In the genomic region with DNA sequence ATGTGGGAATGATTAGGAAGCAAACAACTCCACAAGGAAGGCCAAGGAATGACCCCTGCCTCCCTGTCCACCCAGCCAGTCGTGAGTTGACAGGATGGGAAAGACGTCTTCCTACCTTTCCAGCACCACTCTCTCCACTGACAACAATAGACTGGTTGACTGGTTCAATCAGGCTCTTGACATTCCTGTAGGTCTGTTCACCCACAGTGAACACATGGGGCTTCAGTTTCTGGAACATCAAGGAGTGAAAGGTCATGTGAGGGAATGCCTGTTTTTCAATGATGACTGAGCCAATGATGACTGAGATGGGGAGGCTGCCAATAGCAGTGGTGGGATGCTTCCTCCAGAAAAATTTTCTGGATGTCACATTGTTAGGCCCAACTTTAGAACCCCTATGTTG, we compare ENCODE assay signal across 18 cellular contexts. TPM values are rescaled to one million over a fixed set of nuclear protein-coding genes. Genes with fewer than 3 reads are reported as not detected.
DNase-seq lines count a peak whose midpoint lies in the region; ATAC-seq and TF ChIP-seq lines count a peak whose summit lies in the region.
"Had no signal": no experiment of that assay in that cellular context is flagged by ENCODE, and none has a peak within 500 bp of the region (broad histone marks: within the 10 kb centered on the region; RNA-seq: fewer than 3 reads in every experiment).

No MANE protein-coding gene starts in this region.

- H3K4ac ChIP-seq in mesenchymal stem cell (ENCODE audit: low read depth in 1 of 2, low read length in 2 of 2) = no peak overlapping the region

- no peak overlapping the region for H3K4me3 ChIP-seq in mesenchymal stem cell (ENCODE audit: insufficient read depth in 1 of 2, low read depth in 1 of 2, low read length in 2 of 2)
- H3K4me3 ChIP-seq: BLaER1, psoas muscle, smooth muscle cell had no signal

- no peak overlapping the region for H2AFZ ChIP-seq in mesenchymal stem cell (ENCODE audit: low read depth, low read length)

- no peak overlapping the region for H2BK15ac ChIP-seq in mesenchymal stem cell (ENCODE audit: low read depth, poor library complexity, severe bottlenecking)

- H3K4me1 ChIP-seq in mesenchymal stem cell (ENCODE audit: control insufficient read depth, insufficient read depth, low read depth, low read length) = peaks cover 4% of the 10 kb centered on the region
- H3K4me1 ChIP-seq: BLaER1, psoas muscle had no signal

- no peak overlapping the region for H3K4me2 ChIP-seq in mesenchymal stem cell (ENCODE audit: low read length, poor library complexity, severe bottlenecking)
- H3K4me2 ChIP-seq: BLaER1, smooth muscle cell had no signal

- H3K18ac ChIP-seq in mesenchymal stem cell (ENCODE audit: low read depth in 1 of 2, low read length in 2 of 2) = no peak overlapping the region

- H3K4me1 Mint-ChIP-seq in activated CD8-positive, alpha-beta memory T cell treated with anti-CD3 and anti-CD28 coated beads, Interleukin-2, amount 10 ng/mL, durations not matched to agents 7 days and 5 days = peaks cover 21% of the 10 kb centered on the region
- H3K4me1 Mint-ChIP-seq in HFFc6 (ENCODE audit: low read depth) = peaks cover 37% of the 10 kb centered on the region
- H3K4me1 Mint-ChIP-seq in activated naive CD8-positive, alpha-beta T cell treated with anti-CD3 and anti-CD28 coated beads, Interleukin-2, amount 50 U/mL, for 24 hours = peaks cover 28% of the 10 kb centered on the region
- peaks cover 31% of the 10 kb centered on the region for H3K4me1 Mint-ChIP-seq in activated T-helper 1 cell treated with anti-CD3 and anti-CD28 coated beads, Interleukin-12 subunit alpha, Interleukin-12 subunit beta, Interleukin-2, Interleukin-4 antibody, amounts not matched to agents 30 ng/mL and 10 ng/mL and 1 ng/mL, durations not matched to agents 14 hours and 24 hours and 36 hours (ENCODE audit: low read depth)

- no peaks in the 10 kb centered on the region for H3K27me3 Mint-ChIP-seq in activated CD8-positive, alpha-beta memory T cell treated with anti-CD3 and anti-CD28 coated beads, Interleukin-2, amount 10 ng/mL, durations not matched to agents 7 days and 5 days
- no peaks in the 10 kb centered on the region for H3K27me3 Mint-ChIP-seq in HFFc6 (ENCODE audit: insufficient read depth)
- no peaks in the 10 kb centered on the region for H3K27me3 Mint-ChIP-seq in activated naive CD8-positive, alpha-beta T cell treated with anti-CD3 and anti-CD28 coated beads, Interleukin-2, amount 50 U/mL, for 24 hours
- H3K27me3 Mint-ChIP-seq in activated T-helper 1 cell treated with anti-CD3 and anti-CD28 coated beads, Interleukin-12 subunit alpha, Interleukin-12 subunit beta, Interleukin-2, Interleukin-4 antibody, amounts not matched to agents 30 ng/mL and 10 ng/mL and 1 ng/mL, durations not matched to agents 14 hours and 24 hours and 36 hours (ENCODE audit: insufficient read depth) = no peaks in the 10 kb centered on the region

- no peaks in the 10 kb centered on the region for H3K9me3 Mint-ChIP-seq in activated CD8-positive, alpha-beta memory T cell treated with anti-CD3 and anti-CD28 coated beads, Interleukin-2, amount 10 ng/mL, durations not matched to agents 7 days and 5 days (ENCODE audit: low read depth)
- H3K9me3 Mint-ChIP-seq in HFFc6 = no peaks in the 10 kb centered on the region
- H3K9me3 Mint-ChIP-seq in activated naive CD8-positive, alpha-beta T cell treated with anti-CD3 and anti-CD28 coated beads, Interleukin-2, amount 50 U/mL, for 24 hours = no peaks in the 10 kb centered on the region
- H3K9me3 Mint-ChIP-seq in activated T-helper 1 cell treated with anti-CD3 and anti-CD28 coated beads, Interleukin-12 subunit alpha, Interleukin-12 subunit beta, Interleukin-2, Interleukin-4 antibody, amounts not matched to agents 30 ng/mL and 10 ng/mL and 1 ng/mL, durations not matched to agents 14 hours and 24 hours and 36 hours = no peaks in the 10 kb centered on the region

- H3K4me3 Mint-ChIP-seq in activated CD8-positive, alpha-beta memory T cell treated with anti-CD3 and anti-CD28 coated beads, Interleukin-2, amount 10 ng/mL, durations not matched to agents 7 days and 5 days = no peak overlapping the region
- H3K4me3 Mint-ChIP-seq in HFFc6 = no peak overlapping the region; the same call in 1 of the 2 replicates
- peak overlapping the region; percentile 47 for H3K4me3 Mint-ChIP-seq in activated naive CD8-positive, alpha-beta T cell treated with anti-CD3 and anti-CD28 coated beads, Interleukin-2, amount 50 U/mL, for 24 hours
- H3K4me3 Mint-ChIP-seq in activated T-helper 1 cell treated with anti-CD3 and anti-CD28 coated beads, Interleukin-12 subunit alpha, Interleukin-12 subunit beta, Interleukin-2, Interleukin-4 antibody, amounts not matched to agents 30 ng/mL and 10 ng/mL and 1 ng/mL, durations not matched to agents 14 hours and 24 hours and 36 hours = no peak overlapping the region

- H4K8ac ChIP-seq in mesenchymal stem cell (ENCODE audit: low read length) = no peak overlapping the region

- intact Hi-C loops in activated T-helper 1 cell treated with anti-CD3 and anti-CD28 coated beads, Interleukin-12 subunit alpha, Interleukin-12 subunit beta, Interleukin-2, Interleukin-4 antibody, amounts not matched to agents 30 ng/mL and 10 ng/mL and 1 ng/mL, durations not matched to agents 14 hours and 24 hours and 36 hours (cut with micrococcal nuclease) = no loop called here

- no peak overlapping the region for H3K27ac Mint-ChIP-seq in activated CD8-positive, alpha-beta memory T cell treated with anti-CD3 and anti-CD28 coated beads, Interleukin-2, amount 10 ng/mL, durations not matched to agents 7 days and 5 days
- H3K27ac Mint-ChIP-seq in HFFc6 = peak overlapping the region; percentile 76
- H3K27ac Mint-ChIP-seq in activated naive CD8-positive, alpha-beta T cell treated with anti-CD3 and anti-CD28 coated beads, Interleukin-2, amount 50 U/mL, for 24 hours = peak overlapping the region; percentile 92
- H3K27ac Mint-ChIP-seq in activated T-helper 1 cell treated with anti-CD3 and anti-CD28 coated beads, Interleukin-12 subunit alpha, Interleukin-12 subunit beta, Interleukin-2, Interleukin-4 antibody, amounts not matched to agents 30 ng/mL and 10 ng/mL and 1 ng/mL, durations not matched to agents 14 hours and 24 hours and 36 hours = no peak overlapping the region

- DNase-seq in activated CD8-positive, alpha-beta memory T cell treated with anti-CD3 and anti-CD28 coated beads, Interleukin-2, amount 10 ng/mL, durations not matched to agents 7 days and 5 days = peak; percentile 31
- DNase-seq in activated CD8-positive, alpha-beta memory T cell treated with anti-CD3 and anti-CD28 coated beads, Interleukin-2, amount 50 U/mL, for 4 hours = no peak
- DNase-seq in HFFc6 = no peak
- no peak for DNase-seq in activated naive CD8-positive, alpha-beta T cell treated with anti-CD3 and anti-CD28 coated beads, Interleukin-2, amount 50 U/mL, for 24 hours
- no peak for DNase-seq in mesenchymal stem cell
- no peak for DNase-seq in activated T-helper 1 cell treated with anti-CD3 and anti-CD28 coated beads, Interleukin-12 subunit alpha, Interleukin-12 subunit beta, Interleukin-2, Interleukin-4 antibody, amounts not matched to agents 30 ng/mL and 10 ng/mL and 1 ng/mL, durations not matched to agents 14 hours and 24 hours and 36 hours (ENCODE audit: low spot score)
- no peak for DNase-seq in dermis blood vessel endothelial cell
- no peak for DNase-seq in germinal center (ENCODE audit: low spot score)
- DNase-seq: activated CD4-positive, alpha-beta T cell treated with anti-CD3 and anti-CD28 coated beads, Interleukin-2, amount 50 U/mL, for 1 hour; hypothalamus; NCI-H1417; NCI-H526; psoas muscle; SHP77 treated with DMSO at 0.1 percent for 48 hours; stimulated activated CD4-positive, alpha-beta T cell treated with anti-CD3 and anti-CD28 coated beads, Interleukin-4, amount 100 ng/mL, for 1 hour; T-helper 1 cell had no signal

- H3K36me3 Mint-ChIP-seq in activated CD8-positive, alpha-beta memory T cell treated with anti-CD3 and anti-CD28 coated beads, Interleukin-2, amount 10 ng/mL, durations not matched to agents 7 days and 5 days = peaks cover 57% of the 10 kb centered on the region
- peaks cover 40% of the 10 kb centered on the region for H3K36me3 Mint-ChIP-seq in HFFc6 (ENCODE audit: low read depth)
- peaks cover 62% of the 10 kb centered on the region for H3K36me3 Mint-ChIP-seq in activated naive CD8-positive, alpha-beta T cell treated with anti-CD3 and anti-CD28 coated beads, Interleukin-2, amount 50 U/mL, for 24 hours (ENCODE audit: low read depth)
- peaks cover 43% of the 10 kb centered on the region for H3K36me3 Mint-ChIP-seq in activated T-helper 1 cell treated with anti-CD3 and anti-CD28 coated beads, Interleukin-12 subunit alpha, Interleukin-12 subunit beta, Interleukin-2, Interleukin-4 antibody, amounts not matched to agents 30 ng/mL and 10 ng/mL and 1 ng/mL, durations not matched to agents 14 hours and 24 hours and 36 hours (ENCODE audit: low read depth)

- no peak for ATAC-seq in activated CD8-positive, alpha-beta memory T cell treated with anti-CD3 and anti-CD28 coated beads, Interleukin-2, amount 10 ng/mL, durations not matched to agents 7 days and 5 days
- no peak for ATAC-seq in activated naive CD8-positive, alpha-beta T cell treated with anti-CD3 and anti-CD28 coated beads, Interleukin-2, amount 50 U/mL, for 24 hours
- ATAC-seq: psoas muscle had no signal

- no peak overlapping the region for H2AK5ac ChIP-seq in mesenchymal stem cell (ENCODE audit: low read length, severe bottlenecking)

- H2BK120ac ChIP-seq in mesenchymal stem cell (ENCODE audit: low read depth, low read length) = no peak overlapping the region

- no peak overlapping the region for H3K23ac ChIP-seq in mesenchymal stem cell (ENCODE audit: low read length in 2 of 2)

- H3K9ac ChIP-seq in mesenchymal stem cell (ENCODE audit: low read length) = peak overlapping the region; percentile 14
- H3K9ac ChIP-seq: BLaER1 had no signal

- peaks cover 44 to 66% of the 10 kb centered on the region in 2 experiments for H3K36me3 ChIP-seq in mesenchymal stem cell (ENCODE audit: control insufficient read depth in 1 of 2, insufficient read depth in 2 of 2, low read depth in 1 of 2, low read length in 2 of 2)

- no peaks in the 10 kb centered on the region for H3K27me3 ChIP-seq in mesenchymal stem cell (ENCODE audit: control insufficient read depth in 1 of 2, insufficient read depth in 1 of 2, low read length in 2 of 2)
- H3K27me3 ChIP-seq: BLaER1 had no signal

- no peak for TF ChIP-seq CTCF in HFFc6 (IDR thresholded peaks at IDR 0.05)

- H3K14ac ChIP-seq in mesenchymal stem cell (ENCODE audit: low read length in 2 of 2) = no peak overlapping the region

- H2BK5ac ChIP-seq in mesenchymal stem cell (ENCODE audit: low read depth, low read length, poor library complexity, severe bottlenecking) = no peak overlapping the region

- no peaks in the 10 kb centered on the region for H3K9me3 ChIP-seq in mesenchymal stem cell (ENCODE audit: control insufficient read depth, low read length)
- H3K9me3 ChIP-seq: BLaER1, psoas muscle had no signal

- H4K91ac ChIP-seq in mesenchymal stem cell (ENCODE audit: low read length) = no peak overlapping the region

- no peak overlapping the region for H3K27ac ChIP-seq in mesenchymal stem cell (ENCODE audit: low read length, poor library complexity, severe bottlenecking)
- H3K27ac ChIP-seq: BLaER1, psoas muscle had no signal

- peaks cover 31% of the 10 kb centered on the region for H3K79me1 ChIP-seq in mesenchymal stem cell (replicated peaks; ENCODE audit: low read length, poor library complexity, severe bottlenecking)

- CTCF ChIA-PET in activated CD8-positive, alpha-beta memory T cell treated with anti-CD3 and anti-CD28 coated beads, Interleukin-2, amount 10 ng/mL, durations not matched to agents 7 days and 5 days (lab: Charles Lee) = no interaction called here

- H2BK12ac ChIP-seq in mesenchymal stem cell (ENCODE audit: low read length in 2 of 2) = no peak overlapping the region

- WGBS in mesenchymal stem cell = 88% methylated on average over 2 of the region's 2 CpGs

RNA-seq across cellular contexts. Expression of a gene that starts 9.6 kb away (rescaled TPM):
- 100 to 1,000 TPM; 140 to 161 TPM for total RNA-seq in activated CD8-positive, alpha-beta memory T cell treated with anti-CD3 and anti-CD28 coated beads, Interleukin-2, amount 10 ng/mL, durations not matched to agents 7 days and 5 days
- 10 to 100 TPM; 32.4 to 45.9 (median 38.4) TPM for total RNA-seq in HFFc6 (2021; fragmentation: NEBNext Ultra II Directional; extraction: Animal tissue kit (Norgen Biotek cat#: 25700))
- polyA plus RNA-seq in mesenchymal stem cell (2013, experiment 1 of 2) = 18.2 TPM
- polyA plus RNA-seq in mesenchymal stem cell (2013, experiment 2 of 2) = 16.6 TPM
- total RNA-seq in activated T-helper 1 cell treated with anti-CD3 and anti-CD28 coated beads, Interleukin-12 subunit alpha, Interleukin-12 subunit beta, Interleukin-2, Interleukin-4 antibody, amounts not matched to agents 30 ng/mL and 10 ng/mL and 1 ng/mL, durations not matched to agents 14 hours and 24 hours and 36 hours = 159 and 165 TPM in 2 replicates
- total RNA-seq in dermis blood vessel endothelial cell = 54.8 and 64.0 TPM in 2 replicates

RNA-seq across cellular contexts. Expression of a gene that starts 9.7 kb away (rescaled TPM):
- total RNA-seq in activated CD8-positive, alpha-beta memory T cell treated with anti-CD3 and anti-CD28 coated beads, Interleukin-2, amount 10 ng/mL, durations not matched to agents 7 days and 5 days = 10 to 100 TPM in 1 of 2 experiments, 1 to 10 TPM in 1; 9.6 to 17.4 TPM
- total RNA-seq in HFFc6 (2021; fragmentation: NEBNext Ultra II Directional; extraction: Animal tissue kit (Norgen Biotek cat#: 25700)) = 10 to 100 TPM; 12.0 to 15.1 (median 12.5) TPM
- 7.2 TPM for polyA plus RNA-seq in mesenchymal stem cell (2013, experiment 1 of 2)
- 8.0 TPM for polyA plus RNA-seq in mesenchymal stem cell (2013, experiment 2 of 2)
- 29.4 and 30.8 TPM in 2 replicates for total RNA-seq in activated T-helper 1 cell treated with anti-CD3 and anti-CD28 coated beads, Interleukin-12 subunit alpha, Interleukin-12 subunit beta, Interleukin-2, Interleukin-4 antibody, amounts not matched to agents 30 ng/mL and 10 ng/mL and 1 ng/mL, durations not matched to agents 14 hours and 24 hours and 36 hours
- 3.9 and 14.6 TPM in 2 replicates for total RNA-seq in dermis blood vessel endothelial cell

RNA-seq across cellular contexts. Expression of a gene that starts 19.6 kb away (rescaled TPM):
- total RNA-seq in activated CD8-positive, alpha-beta memory T cell treated with anti-CD3 and anti-CD28 coated beads, Interleukin-2, amount 10 ng/mL, durations not matched to agents 7 days and 5 days = 100 to 1,000 TPM in 1 of 2 experiments, 10 to 100 TPM in 1; 96.5 to 113 TPM
- total RNA-seq in HFFc6 (2021; fragmentation: NEBNext Ultra II Directional; extraction: Animal tissue kit (Norgen Biotek cat#: 25700)) = 10 to 100 TPM; 53.1 to 62.8 (median 54.2) TPM
- polyA plus RNA-seq in mesenchymal stem cell (2013, experiment 1 of 2) = 66.8 TPM
- 68.1 TPM for polyA plus RNA-seq in mesenchymal stem cell (2013, experiment 2 of 2)
- total RNA-seq in activated T-helper 1 cell treated with anti-CD3 and anti-CD28 coated beads, Interleukin-12 subunit alpha, Interleukin-12 subunit beta, Interleukin-2, Interleukin-4 antibody, amounts not matched to agents 30 ng/mL and 10 ng/mL and 1 ng/mL, durations not matched to agents 14 hours and 24 hours and 36 hours = 77.1 and 80.9 TPM in 2 replicates
- 45.6 and 48.1 TPM in 2 replicates for total RNA-seq in dermis blood vessel endothelial cell

RNA-seq across cellular contexts. Expression of a gene that starts 38.6 kb away (rescaled TPM):
- 10 to 100 TPM; 34.3 to 45.8 TPM for total RNA-seq in activated CD8-positive, alpha-beta memory T cell treated with anti-CD3 and anti-CD28 coated beads, Interleukin-2, amount 10 ng/mL, durations not matched to agents 7 days and 5 days
- total RNA-seq in HFFc6 (2021; fragmentation: NEBNext Ultra II Directional; extraction: Animal tissue kit (Norgen Biotek cat#: 25700)) = 10 to 100 TPM; 26.7 to 32.2 (median 29.6) TPM
- polyA plus RNA-seq in mesenchymal stem cell (2013, experiment 1 of 2) = 33.9 TPM
- polyA plus RNA-seq in mesenchymal stem cell (2013, experiment 2 of 2) = 34.6 TPM
- total RNA-seq in activated T-helper 1 cell treated with anti-CD3 and anti-CD28 coated beads, Interleukin-12 subunit alpha, Interleukin-12 subunit beta, Interleukin-2, Interleukin-4 antibody, amounts not matched to agents 30 ng/mL and 10 ng/mL and 1 ng/mL, durations not matched to agents 14 hours and 24 hours and 36 hours = 46.2 and 50.5 TPM in 2 replicates
- total RNA-seq in dermis blood vessel endothelial cell = 20.8 and 32.5 TPM in 2 replicates

Comparison
In these comparisons a context has a peak if more than half of its experiments do, and no peak if none do; other contexts are left out.
1. H3K27ac Mint-ChIP-seq: peak in HFFc6 (single experiment) and activated naive CD8-positive, alpha-beta T cell treated with anti-CD3 and anti-CD28 coated beads, Interleukin-2, amount 50 U/mL, for 24 hours (single experiment); none in activated CD8-positive, alpha-beta memory T cell treated with anti-CD3 and anti-CD28 coated beads, Interleukin-2, amount 10 ng/mL, durations not matched to agents 7 days and 5 days (single experiment) and activated T-helper 1 cell treated with anti-CD3 and anti-CD28 coated beads, Interleukin-12 subunit alpha, Interleukin-12 subunit beta, Interleukin-2, Interleukin-4 antibody, amounts not matched to agents 30 ng/mL and 10 ng/mL and 1 ng/mL, durations not matched to agents 14 hours and 24 hours and 36 hours (single experiment).